Comparison of ENCODE assay signal across 8 cellular contexts in the genomic region with DNA sequence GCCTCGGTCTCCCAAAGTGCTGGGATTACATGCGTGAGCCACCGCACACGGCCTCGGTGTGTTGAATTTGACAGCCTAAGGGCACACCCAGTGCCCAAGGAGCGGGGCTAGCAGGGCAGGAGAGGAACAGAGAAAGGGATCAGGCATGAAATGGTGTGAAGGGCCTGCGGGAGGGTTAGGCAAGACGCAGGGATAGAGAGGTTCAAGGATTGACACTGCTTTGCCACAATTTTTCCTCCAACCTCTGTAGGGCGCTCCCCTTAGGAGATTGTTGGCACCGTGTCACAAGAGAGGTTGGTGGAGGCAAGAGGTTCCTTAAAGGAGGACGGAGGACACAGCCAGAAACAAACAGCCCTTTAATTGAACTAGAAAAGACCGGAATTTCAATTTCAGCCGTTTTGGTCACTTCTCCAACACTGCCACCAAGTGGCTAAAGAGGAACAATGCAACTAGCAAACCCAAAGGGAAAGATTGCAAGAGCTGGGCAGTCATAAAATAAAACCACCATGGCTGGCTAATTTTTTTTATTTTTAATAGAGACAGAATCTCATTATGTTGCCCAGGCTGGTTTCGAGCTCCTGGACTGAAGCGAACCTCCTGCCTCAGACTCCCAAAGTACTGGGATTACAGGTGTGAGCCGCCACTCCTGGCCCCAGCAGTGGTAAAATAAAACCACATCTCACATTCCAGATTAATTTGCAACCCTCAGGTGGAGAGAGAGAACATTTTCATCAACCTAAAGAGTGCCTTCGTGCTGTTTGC. TPM values are rescaled to one million over a fixed set of nuclear protein-coding genes. Genes with fewer than 3 reads are reported as not detected.
DNase-seq lines count a peak whose midpoint lies in the region; ATAC-seq lines count a peak whose summit lies in the region.

No MANE protein-coding gene starts in this region.

- no peaks in the 10 kb centered on the region for H3K36me3 Mint-ChIP-seq in activated T-cell treated with anti-CD3 and anti-CD28 coated beads, Interleukin-2, amount 50 U/mL, for 4 hours (ENCODE audit: insufficient read depth)

- H3K4me3 Mint-ChIP-seq in activated T-cell treated with anti-CD3 and anti-CD28 coated beads, Interleukin-2, amount 50 U/mL, for 4 hours = no peak overlapping the region

- no peaks in the 10 kb centered on the region for H3K9me3 Mint-ChIP-seq in activated T-cell treated with anti-CD3 and anti-CD28 coated beads, Interleukin-2, amount 50 U/mL, for 4 hours

- peak; percentile 19 for DNase-seq in stimulated activated CD4-positive, alpha-beta T cell treated with anti-CD3 and anti-CD28 coated beads, Interleukin-1b, Interleukin-23, amount 100 ng/mL, for 48 hours
- no peak for DNase-seq in stimulated activated CD4-positive, alpha-beta T cell treated with anti-CD3 and anti-CD28 coated beads, Interleukin-4, amount 100 ng/mL, for 4 hours
- DNase-seq in NCI-H69 (lab: John Stamatoyannopoulos, UW) (peak; percentile 66), globus pallidus (ENCODE audit: low spot score) (peak; percentile 80), pons (ENCODE audit: low spot score) (peak; percentile 95)
- DNase-seq in activated T-cell treated with anti-CD3 and anti-CD28 coated beads, Interleukin-2, amount 50 U/mL, for 4 hours = peak; percentile 11

- H3K4me1 Mint-ChIP-seq in activated T-cell treated with anti-CD3 and anti-CD28 coated beads, Interleukin-2, amount 50 U/mL, for 4 hours (ENCODE audit: low read depth) = peaks cover 4% of the 10 kb centered on the region

- H3K27me3 Mint-ChIP-seq in activated T-cell treated with anti-CD3 and anti-CD28 coated beads, Interleukin-2, amount 50 U/mL, for 4 hours (ENCODE audit: low read depth) = peaks cover 5% of the 10 kb centered on the region

- ATAC-seq in HG03135 (IDR thresholded peaks at IDR 0.05; ENCODE audit: unreplicated experiment) = peak; percentile 52
- peak in 1 of 2 donors; percentile 38 for ATAC-seq in activated T-cell treated with anti-CD3 and anti-CD28 coated beads, Interleukin-2, amount 50 U/mL, for 4 hours
- ATAC-seq in GM21367 (IDR thresholded peaks at IDR 0.05; ENCODE audit: unreplicated experiment) = no peak

RNA-seq across cellular contexts. Expression of a gene that starts 6.9 kb away (rescaled TPM):
- 10 to 100 TPM; 28.1 to 34.6 (median 29.8) TPM for total RNA-seq in activated T-cell treated with anti-CD3 and anti-CD28 coated beads, Interleukin-2, amount 50 U/mL, for 4 hours

Comparison
In these comparisons a context has a peak if more than half of its experiments do, and no peak if none do; other contexts are left out.
1. DNase-seq: peak in stimulated activated CD4-positive, alpha-beta T cell treated with anti-CD3 and anti-CD28 coated beads, Interleukin-1b, Interleukin-23, amount 100 ng/mL, for 48 hours (single experiment), NCI-H69 (single experiment), activated T-cell treated with anti-CD3 and anti-CD28 coated beads, Interleukin-2, amount 50 U/mL, for 4 hours (single experiment), globus pallidus (single experiment) and pons (single experiment); none in stimulated activated CD4-positive, alpha-beta T cell treated with anti-CD3 and anti-CD28 coated beads, Interleukin-4, amount 100 ng/mL, for 4 hours (0 of 2).